In the genomic region with DNA sequence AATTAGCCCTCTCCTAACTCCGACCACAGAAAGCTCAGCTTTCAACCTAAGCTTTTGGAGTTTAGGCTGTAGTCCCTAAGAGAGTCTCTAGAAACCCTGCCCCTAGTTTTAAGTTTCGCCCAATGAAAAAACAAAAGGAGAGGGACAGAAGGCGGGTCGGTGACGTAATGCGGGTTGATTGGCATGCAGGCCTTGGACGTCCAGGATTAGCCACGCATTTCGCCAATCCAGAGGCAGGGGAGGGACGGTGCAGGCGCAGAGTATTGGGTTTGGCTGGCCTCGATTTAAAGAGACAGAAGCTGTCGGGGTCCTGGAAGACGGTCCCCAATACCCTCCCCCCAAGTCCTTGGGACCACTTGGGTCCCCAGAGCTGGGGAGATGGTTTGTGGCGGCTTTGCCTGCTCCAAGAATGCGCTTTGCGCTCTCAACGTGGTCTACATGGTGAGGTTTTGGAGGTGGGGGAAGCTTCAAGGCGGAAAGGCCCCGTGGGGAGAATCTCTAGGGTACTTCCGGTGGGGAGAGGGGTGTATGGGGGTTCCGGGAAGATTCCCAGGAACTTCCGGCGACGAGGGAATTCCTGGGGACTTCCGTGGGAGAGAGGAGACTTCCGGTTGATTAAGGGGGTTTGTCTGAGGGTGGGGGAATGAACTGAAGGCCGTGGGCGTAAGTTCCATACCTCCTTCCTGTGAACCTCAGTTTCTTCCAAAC, we compare ENCODE assay signal across 8 cellular contexts. TPM values are rescaled to one million over a fixed set of nuclear protein-coding genes. Genes with fewer than 3 reads are reported as not detected.
A peak's percentile ranks its signal among the peaks of the same experiment; 100 is the strongest.
DNase-seq lines count a peak whose midpoint lies in the region; ATAC-seq and TF ChIP-seq lines count a peak whose summit lies in the region.

A gene with protein sequence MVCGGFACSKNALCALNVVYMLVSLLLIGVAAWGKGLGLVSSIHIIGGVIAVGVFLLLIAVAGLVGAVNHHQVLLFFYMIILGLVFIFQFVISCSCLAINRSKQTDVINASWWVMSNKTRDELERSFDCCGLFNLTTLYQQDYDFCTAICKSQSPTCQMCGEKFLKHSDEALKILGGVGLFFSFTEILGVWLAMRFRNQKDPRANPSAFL (plus strand): TSS at position 263 of the 708 bp plus-strand sequence. CDS start 116 bp downstream, at position 379.

- H3K9me2 ChIP-seq in MM.1S (replicated peaks; ENCODE audit: insufficient read depth, low read length): no peaks in the 10 kb centered on the region

- H3K4me3 ChIP-seq in HAP-1 (peak within 1 kb of the TSS; percentile 65), MM.1S (ENCODE audit: low read length) (peak within 1 kb of the TSS; percentile 82), fibroblast of pulmonary artery (replicated peaks; ENCODE audit: low read depth, low read length) (peak within 1 kb of the TSS; percentile 99)

- peak within 1 kb of the TSS; percentile 98 for H3K4me3 Mint-ChIP-seq in natural killer cell

- peak; percentile 98 for DNase-seq in ELR (ENCODE audit: low read depth)
- DNase-seq in HAP-1 (ENCODE audit: low spot score in 2 of 2): peak; percentile 96 to 97
- peak; percentile 98 for DNase-seq in MM.1S
- DNase-seq in SHP77 treated with DMSO at 0.1 percent for 48 hours (lab: John Stamatoyannopoulos, UW): peak; percentile 92
- DNase-seq in activated effector memory CD4-positive, alpha-beta T cell treated with anti-CD3 and anti-CD28 coated beads, Interleukin-2, amount 50 U/mL, for 16 hours: peak; percentile 98
- DNase-seq in fibroblast of pulmonary artery (ENCODE audit: low read depth): peak; percentile 99
- DNase-seq in natural killer cell: peak; percentile 91
- DNase-seq in stimulated activated naive CD4-positive, alpha-beta T cell (lab: John Stamatoyannopoulos, UW): peak; percentile 86 to 95 (median 94)

- no peaks in the 10 kb centered on the region for H3K9me3 Mint-ChIP-seq in natural killer cell

- in situ Hi-C loops in HAP-1 (cut with MboI; ENCODE audit: low sequenced_read_pairs): no loop called here

- no peaks in the 10 kb centered on the region for H4K20me1 ChIP-seq in MM.1S (ENCODE audit: insufficient read depth, low read length)

- peak within 1 kb of the TSS; percentile 89 for H3K4me2 ChIP-seq in MM.1S (ENCODE audit: low read depth, low read length)

- peaks cover 27% of the 10 kb centered on the region for H3K36me3 ChIP-seq in HAP-1 (replicated peaks)
- 0 out of 2 replicates have a peak, but pooled peaks cover 7% of the 10 kb centered on the region for H3K36me3 ChIP-seq in MM.1S (replicated peaks; ENCODE audit: insufficient read depth, low read length)

- no peak for TF ChIP-seq CTCF in MM.1S (IDR thresholded peaks at IDR 0.05; ENCODE audit: low read length)
- no peak for TF ChIP-seq CTCF in fibroblast of pulmonary artery (IDR thresholded peaks at IDR 0.05; ENCODE audit: low read length, missing control alignments)
- no peak for TF ChIP-seq CTCF in natural killer cell (IDR thresholded peaks at IDR 0.05)

- peak within 1 kb of the TSS; percentile 87 for H3K9ac ChIP-seq in MM.1S (ENCODE audit: low read length)

- no peaks in the 10 kb centered on the region for H3K27me3 Mint-ChIP-seq in natural killer cell (ENCODE audit: low read depth in 2 of 2)

- H3F3A ChIP-seq in MM.1S (ENCODE audit: insufficient read depth, low read length): peaks cover 42% of the 10 kb centered on the region

- H3K4me1 ChIP-seq in HAP-1 (peaks cover 13% of the 10 kb centered on the region), MM.1S (ENCODE audit: low read length) (peaks cover 28% of the 10 kb centered on the region)

- H3K27ac ChIP-seq in MM.1S (ENCODE audit: low read length): peak within 1 kb of the TSS; percentile 75

- peak within 1 kb of the TSS; percentile 98 to 99 for H3K27ac Mint-ChIP-seq in natural killer cell

- peaks cover 43% of the 10 kb centered on the region for H3K79me2 ChIP-seq in MM.1S (ENCODE audit: low read length)

- H3K36me3 Mint-ChIP-seq in natural killer cell: peaks cover 6% of the 10 kb centered on the region

- no peaks in the 10 kb centered on the region for H3K9me3 ChIP-seq in HAP-1
- H3K9me3 ChIP-seq in MM.1S (replicated peaks; ENCODE audit: insufficient read depth, low read length): no peaks in the 10 kb centered on the region

- peak within 1 kb of the TSS; percentile 56 for H2AFZ ChIP-seq in MM.1S (ENCODE audit: low read length)

- peak; percentile 79 to 90 (median 84) for ATAC-seq in natural killer cell

- peaks cover 7% of the 10 kb centered on the region for H3K27me3 ChIP-seq in HAP-1 (ENCODE audit: low read depth)
- H3K27me3 ChIP-seq in MM.1S (replicated peaks; ENCODE audit: insufficient read depth, low read length): no peaks in the 10 kb centered on the region

- peaks cover 47 to 49% of the 10 kb centered on the region in 2 donors for H3K4me1 Mint-ChIP-seq in natural killer cell

- intact Hi-C loops in natural killer cell (cut with micrococcal nuclease): loop anchor here (1.0 to 5.0 kb wide), 4 partner anchors 7 to 268 kb away; a partner anchor contains a TSS

RNA-seq across cellular contexts. Expression of the gene that starts here (rescaled TPM):
- total RNA-seq in natural killer cell: 10 to 100 TPM; 18.3 to 27.0 (median 23.5) TPM

Comparison
In these comparisons a context has a peak if more than half of its experiments do, and no peak if none do; other contexts are left out.
1. Peak in every context shown above with its lines: DNase-seq, ATAC-seq, H3K4me3 ChIP-seq and H3K27ac ChIP-seq.